ENCODE assay signal across 12 cellular contexts in the genomic region with DNA sequence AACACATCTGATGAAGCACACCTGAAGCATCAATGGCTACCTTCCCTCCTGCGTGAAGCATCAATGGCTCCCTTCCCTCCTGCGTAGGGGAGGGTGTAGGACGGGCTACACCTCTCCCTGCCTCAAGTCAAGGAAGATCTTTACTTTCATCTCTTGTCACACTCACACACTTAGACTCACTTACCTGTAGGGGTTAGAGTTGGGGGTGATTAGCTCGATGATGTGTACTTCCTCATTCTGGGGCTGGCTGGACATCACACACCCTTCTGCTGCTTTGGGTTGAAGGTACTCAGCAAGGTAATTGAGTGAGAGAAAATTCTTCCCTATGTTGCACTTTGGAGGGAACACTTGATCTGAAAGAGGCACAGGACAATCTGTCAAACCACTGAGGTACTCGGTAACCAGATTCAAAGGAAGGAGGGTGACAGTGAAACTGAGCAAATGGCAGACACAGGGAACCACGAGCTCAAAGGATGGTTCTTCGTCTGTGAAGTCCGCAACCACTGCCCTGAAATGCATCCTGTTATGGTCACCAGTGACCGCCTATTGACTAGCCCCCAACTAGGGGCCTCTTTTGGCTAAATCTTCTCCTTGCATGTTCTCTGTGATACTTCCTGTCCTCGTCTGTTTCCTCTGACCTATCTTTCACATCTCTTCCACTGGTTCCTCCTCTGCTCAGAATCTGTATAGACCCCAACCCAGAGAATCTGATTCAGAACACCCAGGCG.
DNase-seq lines count a peak whose midpoint lies in the region; ATAC-seq lines count a peak whose summit lies in the region.
"Had no signal": no experiment of that assay in that cellular context is flagged by ENCODE, and none has a peak within 500 bp of the region (broad histone marks: within the 10 kb centered on the region; RNA-seq: fewer than 3 reads in every experiment).

No MANE protein-coding gene starts in this region.

- H3K4me2 ChIP-seq in BLaER1 treated with 17β-estradiol and CSF1 and Interleukin-3, amounts not matched to agents 10 nM and 100 nM = peak overlapping the region; percentile 9 to 89 (median 80)

- H3K9ac ChIP-seq in BLaER1 treated with 17β-estradiol and CSF1 and Interleukin-3, amounts not matched to agents 10 nM and 100 nM = no peak overlapping the region

- H3K4me1 Mint-ChIP-seq in activated T-helper 17 cell treated with anti-CD3 and anti-CD28 coated beads, Interleukin-2, amount 50 U/mL, for 72 hours = peaks cover 29% of the 10 kb centered on the region
- H3K4me1 Mint-ChIP-seq in naive thymus-derived CD8-positive, alpha-beta T cell = peaks cover 12 to 41% (median 29%) of the 10 kb centered on the region in 4 donors

- peaks cover 0 to 23% (median 0%) of the 10 kb centered on the region in 11 experiments; a peak in 3 of 22 replicates for H3K27me3 ChIP-seq in BLaER1 treated with 17β-estradiol and CSF1 and Interleukin-3, amounts not matched to agents 10 nM and 100 nM

- H3K9me3 Mint-ChIP-seq in activated T-helper 17 cell treated with anti-CD3 and anti-CD28 coated beads, Interleukin-2, amount 50 U/mL, for 72 hours = no peaks in the 10 kb centered on the region
- no peaks in the 10 kb centered on the region for H3K9me3 Mint-ChIP-seq in naive thymus-derived CD8-positive, alpha-beta T cell
- H3K9me3 Mint-ChIP-seq: type B pancreatic cell had no signal

- peak; percentile 42 for ATAC-seq in GM19452 (IDR thresholded peaks at IDR 0.05; ENCODE audit: unreplicated experiment)
- ATAC-seq in activated T-helper 17 cell treated with anti-CD3 and anti-CD28 coated beads, Interleukin-2, amount 50 U/mL, for 72 hours (replicated peaks) = no peak
- ATAC-seq in naive thymus-derived CD8-positive, alpha-beta T cell = peak in 1 of 2 donors; percentile 14
- ATAC-seq in HG03469 (IDR thresholded peaks at IDR 0.05; ENCODE audit: unreplicated experiment) = no peak
- no peak for ATAC-seq in HG02870 (IDR thresholded peaks at IDR 0.05; ENCODE audit: unreplicated experiment)

- no peak overlapping the region for H3K4me3 ChIP-seq in BLaER1 treated with 17β-estradiol and CSF1 and Interleukin-3, amounts not matched to agents 10 nM and 100 nM

- no peak overlapping the region for H3K27ac Mint-ChIP-seq in activated T-helper 17 cell treated with anti-CD3 and anti-CD28 coated beads, Interleukin-2, amount 50 U/mL, for 72 hours
- peak overlapping the region in 9 of 10 donors; percentile 3 to 81 (median 16) for H3K27ac Mint-ChIP-seq in naive thymus-derived CD8-positive, alpha-beta T cell
- H3K27ac Mint-ChIP-seq: type B pancreatic cell had no signal

- POLR2A ChIA-PET in naive thymus-derived CD8-positive, alpha-beta T cell (lab: Charles Lee) = no interaction called here

- peaks cover 37 to 57% (median 45%) of the 10 kb centered on the region in 10 experiments for H3K4me1 ChIP-seq in BLaER1 treated with 17β-estradiol and CSF1 and Interleukin-3, amounts not matched to agents 10 nM and 100 nM

- H3K36me3 Mint-ChIP-seq in activated T-helper 17 cell treated with anti-CD3 and anti-CD28 coated beads, Interleukin-2, amount 50 U/mL, for 72 hours (ENCODE audit: low read depth) = peaks cover 36% of the 10 kb centered on the region
- peaks cover 7 to 23% (median 21%) of the 10 kb centered on the region in 3 donors for H3K36me3 Mint-ChIP-seq in naive thymus-derived CD8-positive, alpha-beta T cell

- no peaks in the 10 kb centered on the region for H3K9me3 ChIP-seq in BLaER1 treated with 17β-estradiol and CSF1 and Interleukin-3, amounts not matched to agents 10 nM and 100 nM (replicated peaks in 1 of 11)

- peak in 1 of 10 donors; percentile 4 for DNase-seq in naive thymus-derived CD8-positive, alpha-beta T cell
- DNase-seq in stimulated activated naive CD4-positive, alpha-beta T cell treated with Interleukin-2 at 50 U/mL for 16 hours (lab: John Stamatoyannopoulos, UW) = no peak
- DNase-seq in NCI-H1048 (lab: John Stamatoyannopoulos, UW) = no peak
- DNase-seq: anterior cingulate cortex; NK-92 treated with Interleukin-12 subunit alpha and Interleukin-12 subunit beta, amount 100 ng/mL, for 24 hours; stimulated activated CD4-positive, alpha-beta T cell treated with anti-CD3 and anti-CD28 coated beads, Interleukin-15, amount 100 ng/mL, for 24 hours had no signal

- peak overlapping the region; percentile 64 for H3K4me3 Mint-ChIP-seq in activated T-helper 17 cell treated with anti-CD3 and anti-CD28 coated beads, Interleukin-2, amount 50 U/mL, for 72 hours
- peak overlapping the region in 6 of 10 donors; percentile 3 to 30 (median 16) for H3K4me3 Mint-ChIP-seq in naive thymus-derived CD8-positive, alpha-beta T cell
- H3K4me3 Mint-ChIP-seq: type B pancreatic cell had no signal

- H3K27me3 Mint-ChIP-seq in activated T-helper 17 cell treated with anti-CD3 and anti-CD28 coated beads, Interleukin-2, amount 50 U/mL, for 72 hours = no peaks in the 10 kb centered on the region
- peaks cover 0 to 2% (median 0%) of the 10 kb centered on the region in 5 donors for H3K27me3 Mint-ChIP-seq in naive thymus-derived CD8-positive, alpha-beta T cell
- H3K27me3 Mint-ChIP-seq: type B pancreatic cell had no signal

- no peak overlapping the region for H3K27ac ChIP-seq in BLaER1 treated with 17β-estradiol and CSF1 and Interleukin-3, amounts not matched to agents 10 nM and 100 nM

- peaks cover 0 to 6% (median 0%) of the 10 kb centered on the region in 11 experiments; a peak in 1 of 22 replicates for H3K36me3 ChIP-seq in BLaER1 treated with 17β-estradiol and CSF1 and Interleukin-3, amounts not matched to agents 10 nM and 100 nM

- H4K20me1 ChIP-seq in BLaER1 treated with 17β-estradiol and CSF1 and Interleukin-3, amounts not matched to agents 10 nM and 100 nM = peaks cover 0 to 6% (median 0%) of the 10 kb centered on the region in 11 experiments; a peak in 1 of 22 replicates
